1 cellular context compared by ENCODE assay signal in the genomic region with DNA sequence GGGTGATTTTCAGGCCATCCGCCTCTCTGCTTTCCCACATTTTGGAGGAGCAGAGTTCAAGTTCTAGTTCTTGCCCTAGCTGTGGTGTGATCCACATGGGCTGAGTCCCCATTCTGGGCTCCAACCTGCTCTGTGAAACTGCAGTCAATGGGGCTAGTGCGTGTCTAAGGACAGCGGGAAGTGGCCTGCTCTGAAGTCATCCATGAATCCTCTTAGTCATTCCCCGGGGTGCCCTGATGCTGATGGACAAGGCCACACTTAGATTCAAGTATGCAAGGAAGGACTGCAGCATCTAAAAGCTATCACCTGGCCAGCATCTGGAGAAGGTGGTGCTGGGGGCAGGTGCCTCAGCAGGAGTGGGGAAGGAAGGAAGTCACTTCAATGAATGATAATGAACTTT.
TF ChIP-seq lines count a peak whose summit lies in the region.

No MANE protein-coding gene starts in this region.

TF ChIP-seq in WTC11, 78 proteins besides CTCF, POLR2A, EP300 and RAD21 (continued from another document):
- TF ChIP-seq HMGXB4 (CRISPR knock-in tag; IDR thresholded peaks at IDR 0.05) = no peak
- TF ChIP-seq, protein P1, sequence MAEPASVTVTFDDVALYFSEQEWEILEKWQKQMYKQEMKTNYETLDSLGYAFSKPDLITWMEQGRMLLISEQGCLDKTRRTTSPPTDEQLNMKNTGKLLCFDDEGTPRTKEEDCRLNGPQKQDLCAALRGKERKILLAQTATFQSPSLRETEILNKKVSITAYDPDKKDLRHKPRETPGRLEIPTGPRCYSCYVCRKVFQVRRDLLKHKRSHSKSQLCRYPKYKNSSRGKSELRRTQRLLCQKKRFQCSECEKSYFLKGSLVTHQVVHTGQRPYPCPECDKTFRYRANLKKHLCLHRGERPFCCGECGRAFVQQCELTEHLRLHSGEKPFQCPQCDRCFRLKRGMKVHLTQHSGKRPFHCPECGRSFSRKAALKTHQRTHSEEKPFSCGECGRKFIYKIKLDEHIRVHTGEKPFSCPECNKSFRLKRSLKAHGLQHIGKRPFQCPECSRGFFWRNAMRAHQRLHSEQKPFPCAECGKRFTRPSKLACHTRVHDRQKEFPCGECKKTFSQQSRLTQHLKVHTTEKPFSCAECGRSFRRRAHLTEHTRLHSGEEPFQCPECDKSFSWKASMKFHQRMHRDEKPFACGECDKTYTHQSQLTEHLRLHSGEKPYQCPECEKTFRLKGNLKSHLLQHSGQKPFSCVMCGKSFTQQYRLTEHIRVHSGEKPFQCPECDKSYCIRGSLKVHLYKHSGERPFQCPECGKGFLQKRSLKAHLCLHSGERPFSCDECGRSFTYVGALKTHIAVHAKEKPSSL (CRISPR knock-in tag; conservative IDR thresholded peaks at IDR 0.05) = no peak
- TF ChIP-seq, protein P2, sequence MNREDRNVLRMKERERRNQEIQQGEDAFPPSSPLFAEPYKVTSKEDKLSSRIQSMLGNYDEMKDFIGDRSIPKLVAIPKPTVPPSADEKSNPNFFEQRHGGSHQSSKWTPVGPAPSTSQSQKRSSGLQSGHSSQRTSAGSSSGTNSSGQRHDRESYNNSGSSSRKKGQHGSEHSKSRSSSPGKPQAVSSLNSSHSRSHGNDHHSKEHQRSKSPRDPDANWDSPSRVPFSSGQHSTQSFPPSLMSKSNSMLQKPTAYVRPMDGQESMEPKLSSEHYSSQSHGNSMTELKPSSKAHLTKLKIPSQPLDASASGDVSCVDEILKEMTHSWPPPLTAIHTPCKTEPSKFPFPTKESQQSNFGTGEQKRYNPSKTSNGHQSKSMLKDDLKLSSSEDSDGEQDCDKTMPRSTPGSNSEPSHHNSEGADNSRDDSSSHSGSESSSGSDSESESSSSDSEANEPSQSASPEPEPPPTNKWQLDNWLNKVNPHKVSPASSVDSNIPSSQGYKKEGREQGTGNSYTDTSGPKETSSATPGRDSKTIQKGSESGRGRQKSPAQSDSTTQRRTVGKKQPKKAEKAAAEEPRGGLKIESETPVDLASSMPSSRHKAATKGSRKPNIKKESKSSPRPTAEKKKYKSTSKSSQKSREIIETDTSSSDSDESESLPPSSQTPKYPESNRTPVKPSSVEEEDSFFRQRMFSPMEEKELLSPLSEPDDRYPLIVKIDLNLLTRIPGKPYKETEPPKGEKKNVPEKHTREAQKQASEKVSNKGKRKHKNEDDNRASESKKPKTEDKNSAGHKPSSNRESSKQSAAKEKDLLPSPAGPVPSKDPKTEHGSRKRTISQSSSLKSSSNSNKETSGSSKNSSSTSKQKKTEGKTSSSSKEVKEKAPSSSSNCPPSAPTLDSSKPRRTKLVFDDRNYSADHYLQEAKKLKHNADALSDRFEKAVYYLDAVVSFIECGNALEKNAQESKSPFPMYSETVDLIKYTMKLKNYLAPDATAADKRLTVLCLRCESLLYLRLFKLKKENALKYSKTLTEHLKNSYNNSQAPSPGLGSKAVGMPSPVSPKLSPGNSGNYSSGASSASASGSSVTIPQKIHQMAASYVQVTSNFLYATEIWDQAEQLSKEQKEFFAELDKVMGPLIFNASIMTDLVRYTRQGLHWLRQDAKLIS (CRISPR knock-in tag; IDR thresholded peaks at IDR 0.05; ENCODE audit: borderline replicate concordance) = no peak
- TF ChIP-seq ATF1 (CRISPR knock-in tag; IDR thresholded peaks at IDR 0.05) = no peak
- TF ChIP-seq ZNF423 (CRISPR knock-in tag; IDR thresholded peaks at IDR 0.05) = no peak
- TF ChIP-seq ZMAT4 (CRISPR knock-in tag; IDR thresholded peaks at IDR 0.05) = no peak
- TF ChIP-seq ELF4 (CRISPR knock-in tag; IDR thresholded peaks at IDR 0.05; ENCODE audit: low read depth) = no peak
- no peak for TF ChIP-seq ZNF219 (CRISPR knock-in tag; IDR thresholded peaks at IDR 0.05; ENCODE audit: borderline replicate concordance)
- TF ChIP-seq ZNF671 (CRISPR knock-in tag; IDR thresholded peaks at IDR 0.05) = no peak
- TF ChIP-seq NFE2L1 (CRISPR knock-in tag; IDR thresholded peaks at IDR 0.05) = no peak
- no peak for TF ChIP-seq FOXK1 (CRISPR knock-in tag; IDR thresholded peaks at IDR 0.05)
